In the genomic region with DNA sequence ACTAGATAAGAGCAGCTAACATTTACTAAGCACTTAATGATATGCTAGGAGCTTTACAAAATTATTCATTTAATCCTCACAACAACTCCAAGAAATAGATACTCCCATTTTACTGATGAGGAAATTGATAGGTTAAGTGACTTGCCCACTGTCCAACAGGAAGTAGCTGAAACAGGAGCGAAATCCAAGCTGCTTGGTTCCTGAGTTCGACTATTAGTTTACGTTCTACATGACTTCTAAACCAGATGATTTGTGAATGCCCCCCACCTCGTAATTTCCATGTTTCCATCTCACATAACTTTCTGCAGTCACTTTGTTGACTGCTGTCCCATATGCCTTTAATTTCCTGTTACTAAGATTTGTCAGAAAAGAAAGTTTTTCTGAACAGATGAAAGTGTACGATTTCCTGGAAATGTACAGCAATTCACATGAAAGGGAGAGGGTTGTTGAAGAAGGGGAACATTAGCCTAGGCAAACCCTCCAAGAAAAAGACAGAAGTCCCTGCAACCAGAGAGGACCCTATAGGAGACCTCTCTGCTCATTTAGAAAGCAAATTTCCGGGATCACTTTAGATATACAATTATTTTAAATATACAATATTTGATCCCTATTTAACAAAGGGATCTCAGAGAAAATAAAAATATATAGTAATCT, we compare ENCODE assay signal across 30 cellular contexts.
DNase-seq lines count a peak whose midpoint lies in the region; ATAC-seq and TF ChIP-seq lines count a peak whose summit lies in the region.
"Had no signal": no experiment of that assay in that cellular context is flagged by ENCODE, and none has a peak within 500 bp of the region (broad histone marks: within the 10 kb centered on the region; RNA-seq: fewer than 3 reads in every experiment).

No MANE protein-coding gene starts in this region.

- intact Hi-C loops in activated CD4-positive, alpha-beta T cell treated with anti-CD3 and anti-CD28 coated beads, Interleukin-2, amount 10 ng/mL, durations not matched to agents 24 days and 14 days (cut with micrococcal nuclease), result no loop called here
- intact Hi-C loops in activated CD8-positive, alpha-beta T cell treated with anti-CD3 and anti-CD28 coated beads for 36 hours (cut with micrococcal nuclease), result no loop called here
- intact Hi-C loops in naive thymus-derived CD4-positive, alpha-beta T cell (cut with micrococcal nuclease), result no loop called here

- H3K36me3 ChIP-seq in KOPT-K1 (ENCODE audit: insufficient read depth, low read length), result no peaks in the 10 kb centered on the region
- H3K36me3 ChIP-seq in naive thymus-derived CD4-positive, alpha-beta T cell (ENCODE audit: control insufficient read depth in 2 of 3, insufficient read depth in 3 of 3, low read length in 3 of 3), result no peaks in the 10 kb centered on the region
- H3K36me3 ChIP-seq: brain microvascular endothelial cell, esophagus muscularis mucosa, suprapubic skin, upper lobe of right lung had no signal

- H3K9me3 ChIP-seq in KOPT-K1 (ENCODE audit: insufficient read depth, low read length, poor library complexity, severe bottlenecking), result no peaks in the 10 kb centered on the region
- H3K9me3 ChIP-seq in naive thymus-derived CD4-positive, alpha-beta T cell (ENCODE audit: control insufficient read depth in 2 of 3, low read length in 3 of 3), result no peaks in the 10 kb centered on the region
- H3K9me3 ChIP-seq: esophagus muscularis mucosa, SJSA1, suprapubic skin, upper lobe of right lung had no signal

- DNase-seq in activated CD4-positive, alpha-beta T cell treated with anti-CD3 and anti-CD28 coated beads, Interleukin-2, amount 10 ng/mL, durations not matched to agents 24 days and 14 days, result no peak
- no peak for DNase-seq in activated CD4-positive, alpha-beta T cell treated with anti-CD3 and anti-CD28 coated beads for 4 hours
- DNase-seq in activated CD8-positive, alpha-beta T cell treated with anti-CD3 and anti-CD28 coated beads for 36 hours, result no peak
- DNase-seq in naive thymus-derived CD4-positive, alpha-beta T cell, result no peak
- DNase-seq in NCI-H2171 treated with DMSO at 0.1 percent for 48 hours (lab: John Stamatoyannopoulos, UW) (no peak), GM19238 (ENCODE audit: insufficient read length, low spot score) (no peak)
- DNase-seq in naive thymus-derived CD8-positive, alpha-beta T cell, result no peak
- DNase-seq: activated CD4-positive, alpha-beta T cell treated with anti-CD3 and anti-CD28 coated beads, Interleukin-2, amount 50 U/mL, for 1 hour; activated CD8-positive, alpha-beta memory T cell treated with anti-CD3 and anti-CD28 coated beads, Interleukin-2, amount 10 ng/mL, durations not matched to agents 7 days and 5 days; AML-193; amygdala; brain microvascular endothelial cell; dorsolateral prefrontal cortex; foreskin keratinocyte; head of caudate nucleus; left ventricle myocardium superior; mesendoderm; NCI-H1092; NCI-H187; NCI-H510A; retina; RPMI8226; upper lobe of right lung had no signal

- POLR2A ChIA-PET in activated CD8-positive, alpha-beta T cell treated with anti-CD3 and anti-CD28 coated beads for 36 hours (lab: Charles Lee), result no interaction called here
- POLR2A ChIA-PET in naive thymus-derived CD4-positive, alpha-beta T cell (lab: Charles Lee), result no interaction called here
- POLR2A ChIA-PET in naive thymus-derived CD8-positive, alpha-beta T cell (lab: Charles Lee), result no interaction called here

- no peak for TF ChIP-seq CTCF in activated CD8-positive, alpha-beta T cell treated with anti-CD3 and anti-CD28 coated beads for 36 hours (IDR thresholded peaks at IDR 0.05)

- H3K27ac ChIP-seq in KOPT-K1 (ENCODE audit: low read depth, low read length, poor library complexity, severe bottlenecking), result peak overlapping the region; percentile 94
- H3K27ac ChIP-seq in naive thymus-derived CD4-positive, alpha-beta T cell (ENCODE audit: low read depth, low read length), result no peak overlapping the region
- H3K27ac ChIP-seq: brain microvascular endothelial cell, dorsolateral prefrontal cortex, esophagus muscularis mucosa, foreskin keratinocyte, parathyroid adenoma, SJSA1, suprapubic skin, upper lobe of right lung had no signal

- peak; percentile 47 for ATAC-seq in activated CD8-positive, alpha-beta T cell treated with anti-CD3 and anti-CD28 coated beads for 36 hours
- ATAC-seq in naive thymus-derived CD4-positive, alpha-beta T cell, result no peak
- no peak for ATAC-seq in naive thymus-derived CD8-positive, alpha-beta T cell
- ATAC-seq: activated CD8-positive, alpha-beta memory T cell treated with anti-CD3 and anti-CD28 coated beads, Interleukin-2, amount 10 ng/mL, durations not matched to agents 7 days and 5 days; foreskin keratinocyte; left ventricle myocardium superior; stimulated activated memory B cell treated with anti-CD40 and anti-IgM and Interleukin-4, amounts not matched to agents 10 μg/mL and 1 μg/mL and 100 μg/mL, for 72 hours; upper lobe of right lung had no signal

- H3K27me3 Mint-ChIP-seq in activated CD4-positive, alpha-beta T cell treated with anti-CD3 and anti-CD28 coated beads, Interleukin-2, amount 10 ng/mL, durations not matched to agents 24 days and 14 days, result no peaks in the 10 kb centered on the region
- no peaks in the 10 kb centered on the region for H3K27me3 Mint-ChIP-seq in activated CD8-positive, alpha-beta T cell treated with anti-CD3 and anti-CD28 coated beads for 36 hours
- no peaks in the 10 kb centered on the region for H3K27me3 Mint-ChIP-seq in naive thymus-derived CD4-positive, alpha-beta T cell
- no peaks in the 10 kb centered on the region for H3K27me3 Mint-ChIP-seq in naive thymus-derived CD8-positive, alpha-beta T cell
- H3K27me3 Mint-ChIP-seq: activated CD8-positive, alpha-beta memory T cell treated with anti-CD3 and anti-CD28 coated beads, Interleukin-2, amount 10 ng/mL, durations not matched to agents 7 days and 5 days; CD4-positive, CD25-positive, alpha-beta regulatory T cell; stimulated activated memory B cell treated with anti-CD40 and anti-IgM and Interleukin-4, amounts not matched to agents 10 μg/mL and 1 μg/mL and 100 μg/mL, for 72 hours had no signal

- H3K9me3 Mint-ChIP-seq in activated CD4-positive, alpha-beta T cell treated with anti-CD3 and anti-CD28 coated beads, Interleukin-2, amount 10 ng/mL, durations not matched to agents 24 days and 14 days, result peaks cover 3% of the 10 kb centered on the region
- no peaks in the 10 kb centered on the region for H3K9me3 Mint-ChIP-seq in activated CD8-positive, alpha-beta T cell treated with anti-CD3 and anti-CD28 coated beads for 36 hours
- peaks cover 0 to 3% (median 0%) of the 10 kb centered on the region in 11 donors for H3K9me3 Mint-ChIP-seq in naive thymus-derived CD4-positive, alpha-beta T cell
- peaks cover 0 to 7% (median 0%) of the 10 kb centered on the region in 9 donors for H3K9me3 Mint-ChIP-seq in naive thymus-derived CD8-positive, alpha-beta T cell
- H3K9me3 Mint-ChIP-seq: CD4-positive, CD25-positive, alpha-beta regulatory T cell; stimulated activated memory B cell treated with anti-CD40 and anti-IgM and Interleukin-4, amounts not matched to agents 10 μg/mL and 1 μg/mL and 100 μg/mL, for 72 hours had no signal

- peaks cover 0 to 8% of the 10 kb centered on the region in 2 donors for H3K4me1 ChIP-seq in naive thymus-derived CD4-positive, alpha-beta T cell (ENCODE audit: control insufficient read depth in 2 of 2, insufficient read depth in 2 of 2, low read length in 2 of 2)
- H3K4me1 ChIP-seq: esophagus muscularis mucosa, foreskin keratinocyte, SJSA1, suprapubic skin, upper lobe of right lung had no signal

- peak overlapping the region; percentile 55 for H3K27ac Mint-ChIP-seq in activated CD4-positive, alpha-beta T cell treated with anti-CD3 and anti-CD28 coated beads, Interleukin-2, amount 10 ng/mL, durations not matched to agents 24 days and 14 days
- peak overlapping the region; percentile 71 for H3K27ac Mint-ChIP-seq in activated CD8-positive, alpha-beta T cell treated with anti-CD3 and anti-CD28 coated beads for 36 hours
- H3K27ac Mint-ChIP-seq in naive thymus-derived CD4-positive, alpha-beta T cell, result peak overlapping the region in 7 of 9 donors; percentile 33 to 85 (median 72)
- peak overlapping the region in 3 of 10 donors; percentile 36 to 79 (median 43) for H3K27ac Mint-ChIP-seq in naive thymus-derived CD8-positive, alpha-beta T cell
- H3K27ac Mint-ChIP-seq: activated CD8-positive, alpha-beta memory T cell treated with anti-CD3 and anti-CD28 coated beads, Interleukin-2, amount 10 ng/mL, durations not matched to agents 7 days and 5 days; CD4-positive, CD25-positive, alpha-beta regulatory T cell; stimulated activated memory B cell treated with anti-CD40 and anti-IgM and Interleukin-4, amounts not matched to agents 10 μg/mL and 1 μg/mL and 100 μg/mL, for 72 hours had no signal

- no peak overlapping the region for H3K4me3 ChIP-seq in naive thymus-derived CD4-positive, alpha-beta T cell (ENCODE audit: low read length)
- H3K4me3 ChIP-seq: dorsolateral prefrontal cortex, esophagus muscularis mucosa, SJSA1, suprapubic skin, upper lobe of right lung had no signal

- H3K36me3 Mint-ChIP-seq in activated CD4-positive, alpha-beta T cell treated with anti-CD3 and anti-CD28 coated beads, Interleukin-2, amount 10 ng/mL, durations not matched to agents 24 days and 14 days (ENCODE audit: low read depth), result peaks cover 2% of the 10 kb centered on the region
- peaks cover 2% of the 10 kb centered on the region for H3K36me3 Mint-ChIP-seq in activated CD8-positive, alpha-beta T cell treated with anti-CD3 and anti-CD28 coated beads for 36 hours (ENCODE audit: low read depth)
- H3K36me3 Mint-ChIP-seq in naive thymus-derived CD4-positive, alpha-beta T cell, result peaks cover 0 to 24% (median 18%) of the 10 kb centered on the region in 5 donors
- H3K36me3 Mint-ChIP-seq in naive thymus-derived CD8-positive, alpha-beta T cell, result peaks cover 5 to 11% (median 10%) of the 10 kb centered on the region in 3 donors

- CTCF ChIA-PET in activated CD8-positive, alpha-beta T cell treated with anti-CD3 and anti-CD28 coated beads for 36 hours (lab: Charles Lee), result no interaction called here
- CTCF ChIA-PET in naive thymus-derived CD4-positive, alpha-beta T cell (lab: Charles Lee), result no interaction called here

- H3K27me3 ChIP-seq in naive thymus-derived CD4-positive, alpha-beta T cell (ENCODE audit: control insufficient read depth in 2 of 2, insufficient read depth in 2 of 2, low read length in 2 of 2), result no peaks in the 10 kb centered on the region
- H3K27me3 ChIP-seq: brain microvascular endothelial cell, dorsolateral prefrontal cortex, esophagus muscularis mucosa, foreskin keratinocyte, SJSA1, suprapubic skin, upper lobe of right lung had no signal

- H3K4me1 Mint-ChIP-seq in activated CD4-positive, alpha-beta T cell treated with anti-CD3 and anti-CD28 coated beads, Interleukin-2, amount 10 ng/mL, durations not matched to agents 24 days and 14 days, result peaks cover 11% of the 10 kb centered on the region
- peaks cover 20% of the 10 kb centered on the region for H3K4me1 Mint-ChIP-seq in activated CD8-positive, alpha-beta T cell treated with anti-CD3 and anti-CD28 coated beads for 36 hours (ENCODE audit: low read depth)
- H3K4me1 Mint-ChIP-seq in naive thymus-derived CD4-positive, alpha-beta T cell, result peaks cover 18 to 56% (median 33%) of the 10 kb centered on the region in 7 donors
- peaks cover 11 to 29% (median 21%) of the 10 kb centered on the region in 4 donors for H3K4me1 Mint-ChIP-seq in naive thymus-derived CD8-positive, alpha-beta T cell
- H3K4me1 Mint-ChIP-seq: stimulated activated memory B cell treated with anti-CD40 and anti-IgM and Interleukin-4, amounts not matched to agents 10 μg/mL and 1 μg/mL and 100 μg/mL, for 72 hours had no signal

- peak overlapping the region; percentile 43 for H3K4me3 Mint-ChIP-seq in activated CD4-positive, alpha-beta T cell treated with anti-CD3 and anti-CD28 coated beads, Interleukin-2, amount 10 ng/mL, durations not matched to agents 24 days and 14 days
- peak overlapping the region; percentile 26 for H3K4me3 Mint-ChIP-seq in activated CD8-positive, alpha-beta T cell treated with anti-CD3 and anti-CD28 coated beads for 36 hours
- H3K4me3 Mint-ChIP-seq in naive thymus-derived CD4-positive, alpha-beta T cell, result peak overlapping the region; percentile 5 to 84 (median 66)
- peak overlapping the region in 5 of 10 donors; percentile 8 to 67 (median 20) for H3K4me3 Mint-ChIP-seq in naive thymus-derived CD8-positive, alpha-beta T cell
- H3K4me3 Mint-ChIP-seq: activated CD8-positive, alpha-beta memory T cell treated with anti-CD3 and anti-CD28 coated beads, Interleukin-2, amount 10 ng/mL, durations not matched to agents 7 days and 5 days; CD4-positive, CD25-positive, alpha-beta regulatory T cell; stimulated activated memory B cell treated with anti-CD40 and anti-IgM and Interleukin-4, amounts not matched to agents 10 μg/mL and 1 μg/mL and 100 μg/mL, for 72 hours had no signal
